12 cellular contexts compared by ENCODE assay signal in genomic region chr2:217935245-217935879, GRCh38.
DNase-seq lines count a peak whose midpoint lies in the region; ATAC-seq and TF ChIP-seq lines count a peak whose summit lies in the region.
"Had no signal": no experiment of that assay in that cellular context is flagged by ENCODE, and none has a peak within 500 bp of the region (broad histone marks: within the 10 kb centered on the region; RNA-seq: fewer than 3 reads in every experiment).

No MANE protein-coding gene starts in this region.

- H3K9ac ChIP-seq in parathyroid adenoma, result no peak overlapping the region

- H3K27me3 Mint-ChIP-seq in activated T-helper 1 cell treated with anti-CD3 and anti-CD28 coated beads, Interleukin-12 subunit alpha, Interleukin-12 subunit beta, Interleukin-2, Interleukin-4 antibody, amounts not matched to agents 30 ng/mL and 10 ng/mL and 1 ng/mL, durations not matched to agents 14 hours and 24 hours and 36 hours (ENCODE audit: insufficient read depth), result no peaks in the 10 kb centered on the region

- intact Hi-C loops in activated T-helper 1 cell treated with anti-CD3 and anti-CD28 coated beads, Interleukin-12 subunit alpha, Interleukin-12 subunit beta, Interleukin-2, Interleukin-4 antibody, amounts not matched to agents 30 ng/mL and 10 ng/mL and 1 ng/mL, durations not matched to agents 14 hours and 24 hours and 36 hours (cut with micrococcal nuclease), result no loop called here

- no peak overlapping the region for H3K4me2 ChIP-seq in parathyroid adenoma (ENCODE audit: low read length)

- H3K36me3 Mint-ChIP-seq in activated T-helper 1 cell treated with anti-CD3 and anti-CD28 coated beads, Interleukin-12 subunit alpha, Interleukin-12 subunit beta, Interleukin-2, Interleukin-4 antibody, amounts not matched to agents 30 ng/mL and 10 ng/mL and 1 ng/mL, durations not matched to agents 14 hours and 24 hours and 36 hours (ENCODE audit: low read depth), result no peaks in the 10 kb centered on the region
- H3K36me3 Mint-ChIP-seq: naive B cell had no signal

- H3K4me1 ChIP-seq in right atrium auricular region (peaks cover 5 to 100% of the 10 kb centered on the region in 2 donors), parathyroid adenoma (peaks cover 46% of the 10 kb centered on the region)

- TF ChIP-seq CTCF in astrocyte of the cerebellum (IDR thresholded peaks at IDR 0.05; ENCODE audit: low read depth, low read length, missing control alignments) (no peak), right atrium auricular region (IDR thresholded peaks at IDR 0.05) (no peak), parathyroid adenoma (IDR thresholded peaks at IDR 0.05) (no peak)

- peak; percentile 45 for DNase-seq in AG08396 (ENCODE audit: low spot score)
- DNase-seq in astrocyte of the cerebellum (ENCODE audit: low read depth), result peak; percentile 31
- no peak for DNase-seq in right atrium auricular region (ENCODE audit: low spot score)
- DNase-seq in NCI-H2029 (lab: John Stamatoyannopoulos, UW), result no peak
- DNase-seq in activated T-helper 1 cell treated with anti-CD3 and anti-CD28 coated beads, Interleukin-12 subunit alpha, Interleukin-12 subunit beta, Interleukin-2, Interleukin-4 antibody, amounts not matched to agents 30 ng/mL and 10 ng/mL and 1 ng/mL, durations not matched to agents 14 hours and 24 hours and 36 hours (ENCODE audit: low spot score), result no peak
- no peak for DNase-seq in activated CD4-positive, alpha-beta T cell treated with anti-CD3 and anti-CD28 coated beads for 1 hour
- DNase-seq: activated CD4-positive, alpha-beta T cell treated with anti-CD3 and anti-CD28 coated beads for 4 hours; naive B cell had no signal

- peak overlapping the region; percentile 96 to 99 for H3K27ac ChIP-seq in right atrium auricular region
- peak overlapping the region; percentile 55 for H3K27ac ChIP-seq in parathyroid adenoma
- H3K27ac ChIP-seq: HL-60 had no signal

- ATAC-seq in HG02798 (IDR thresholded peaks at IDR 0.05; ENCODE audit: poor library complexity, unreplicated experiment), result no peak

- H3K4me3 ChIP-seq in astrocyte of the cerebellum (ENCODE audit: low read depth, low read length) (no peak overlapping the region), right atrium auricular region (peak overlapping the region; percentile 15 to 31), parathyroid adenoma (ENCODE audit: low read depth, low read length) (no peak overlapping the region)

- H3K36me3 ChIP-seq in right atrium auricular region, result peaks cover 25% of the 10 kb centered on the region
- H3K36me3 ChIP-seq in parathyroid adenoma (ENCODE audit: control insufficient read depth, insufficient read depth, low read length), result no peaks in the 10 kb centered on the region

- peaks cover 11% of the 10 kb centered on the region for H3K4me1 Mint-ChIP-seq in activated T-helper 1 cell treated with anti-CD3 and anti-CD28 coated beads, Interleukin-12 subunit alpha, Interleukin-12 subunit beta, Interleukin-2, Interleukin-4 antibody, amounts not matched to agents 30 ng/mL and 10 ng/mL and 1 ng/mL, durations not matched to agents 14 hours and 24 hours and 36 hours (ENCODE audit: low read depth)
- H3K4me1 Mint-ChIP-seq: central memory CD8-positive, alpha-beta T cell had no signal

- no peak overlapping the region for H3K27ac Mint-ChIP-seq in activated T-helper 1 cell treated with anti-CD3 and anti-CD28 coated beads, Interleukin-12 subunit alpha, Interleukin-12 subunit beta, Interleukin-2, Interleukin-4 antibody, amounts not matched to agents 30 ng/mL and 10 ng/mL and 1 ng/mL, durations not matched to agents 14 hours and 24 hours and 36 hours

- no peaks in the 10 kb centered on the region for H3K9me3 ChIP-seq in right atrium auricular region
- H3K9me3 ChIP-seq in parathyroid adenoma (ENCODE audit: control insufficient read depth, low read length), result no peaks in the 10 kb centered on the region

- no peak overlapping the region for H2AFZ ChIP-seq in parathyroid adenoma

- H3K9me3 Mint-ChIP-seq in activated T-helper 1 cell treated with anti-CD3 and anti-CD28 coated beads, Interleukin-12 subunit alpha, Interleukin-12 subunit beta, Interleukin-2, Interleukin-4 antibody, amounts not matched to agents 30 ng/mL and 10 ng/mL and 1 ng/mL, durations not matched to agents 14 hours and 24 hours and 36 hours, result no peaks in the 10 kb centered on the region
- H3K9me3 Mint-ChIP-seq: central memory CD8-positive, alpha-beta T cell; naive B cell had no signal

- in situ Hi-C loops in astrocyte of the cerebellum (cut with HindIII; ENCODE audit: low sequenced_read_pairs), result no loop called here

- H3K27me3 ChIP-seq in right atrium auricular region (no peaks in the 10 kb centered on the region), parathyroid adenoma (ENCODE audit: control insufficient read depth, insufficient read depth, low read length) (no peaks in the 10 kb centered on the region)

- no peak overlapping the region for H3K4me3 Mint-ChIP-seq in activated T-helper 1 cell treated with anti-CD3 and anti-CD28 coated beads, Interleukin-12 subunit alpha, Interleukin-12 subunit beta, Interleukin-2, Interleukin-4 antibody, amounts not matched to agents 30 ng/mL and 10 ng/mL and 1 ng/mL, durations not matched to agents 14 hours and 24 hours and 36 hours
- H3K4me3 Mint-ChIP-seq: central memory CD8-positive, alpha-beta T cell; naive B cell had no signal

- peaks cover 95% of the 10 kb centered on the region for H3K79me2 ChIP-seq in parathyroid adenoma

Comparison
In these comparisons a context has a peak if more than half of its experiments do, and no peak if none do; other contexts are left out.
1. DNase-seq: peak in AG08396 (single experiment) and astrocyte of the cerebellum (single experiment); none in right atrium auricular region (single experiment), NCI-H2029 (single experiment), activated T-helper 1 cell treated with anti-CD3 and anti-CD28 coated beads, Interleukin-12 subunit alpha, Interleukin-12 subunit beta, Interleukin-2, Interleukin-4 antibody, amounts not matched to agents 30 ng/mL and 10 ng/mL and 1 ng/mL, durations not matched to agents 14 hours and 24 hours and 36 hours (single experiment) and activated CD4-positive, alpha-beta T cell treated with anti-CD3 and anti-CD28 coated beads for 1 hour (single experiment).
2. H3K4me3 ChIP-seq: peak in right atrium auricular region (2 of 2); none in astrocyte of the cerebellum (single experiment) and parathyroid adenoma (single experiment).